Comparison of ENCODE assay signal across 8 cellular contexts in the genomic region with DNA sequence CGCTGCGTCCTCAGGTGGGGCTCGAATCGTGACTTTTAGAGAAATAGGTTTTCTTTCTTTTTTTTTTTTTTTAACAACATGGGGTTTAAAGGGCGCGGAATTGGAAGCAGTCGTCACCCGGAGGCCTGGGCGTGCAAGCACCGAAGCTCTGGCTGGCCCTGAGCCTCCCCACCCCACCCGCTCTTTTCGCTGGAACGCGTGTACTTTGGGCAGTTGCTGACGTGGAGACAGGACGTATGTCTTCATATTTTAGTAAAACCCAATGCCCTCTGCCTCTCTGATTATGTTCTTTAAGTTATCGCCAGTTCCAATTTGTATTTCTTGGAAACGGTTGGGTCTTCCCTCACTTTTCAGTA. TPM values are rescaled to one million over a fixed set of nuclear protein-coding genes. Genes with fewer than 3 reads are reported as not detected.
A peak's percentile ranks its signal among the peaks of the same experiment; 100 is the strongest.
DNase-seq lines count a peak whose midpoint lies in the region; ATAC-seq and TF ChIP-seq lines count a peak whose summit lies in the region.

No MANE protein-coding gene starts in this region.

- H3K9me3 Mint-ChIP-seq in activated T-helper 17 cell treated with anti-CD3 and anti-CD28 coated beads, Interleukin-2, amount 50 U/mL, for 72 hours = no peaks in the 10 kb centered on the region

- peaks cover 21% of the 10 kb centered on the region for H3K36me3 Mint-ChIP-seq in activated T-helper 17 cell treated with anti-CD3 and anti-CD28 coated beads, Interleukin-2, amount 50 U/mL, for 72 hours (ENCODE audit: low read depth)

- H3K36me3 ChIP-seq in ovary = no peaks in the 10 kb centered on the region

- no peaks in the 10 kb centered on the region for H3K9me3 ChIP-seq in ovary

- TF ChIP-seq EP300 in ovary (IDR thresholded peaks at IDR 0.05) = no peak

- peak overlapping the region; percentile 87 to 88 for H3K27ac ChIP-seq in ovary

- no peaks in the 10 kb centered on the region for H3K27me3 Mint-ChIP-seq in activated T-helper 17 cell treated with anti-CD3 and anti-CD28 coated beads, Interleukin-2, amount 50 U/mL, for 72 hours

- peak overlapping the region; percentile 97 for H3K4me3 ChIP-seq in LNCaP clone FGC (ENCODE audit: low read depth, low read length)
- peak overlapping the region; percentile 87 for H3K4me3 ChIP-seq in ovary

- DNase-seq in COLO829 (ENCODE audit: low spot score) (peak; percentile 6), LNCaP clone FGC (ENCODE audit: low read depth) (peak; percentile 4), globus pallidus (ENCODE audit: low spot score) (peak; percentile 31), ovary (peak; percentile 52 to 78 (median 70)), NCI-H1417 (lab: John Stamatoyannopoulos, UW) (no peak)
- DNase-seq in effector CD8-positive, alpha-beta T cell (lab: John Stamatoyannopoulos, UW) = no peak

- H3K4me1 Mint-ChIP-seq in activated T-helper 17 cell treated with anti-CD3 and anti-CD28 coated beads, Interleukin-2, amount 50 U/mL, for 72 hours = peaks cover 8% of the 10 kb centered on the region

- TF ChIP-seq CTCF in LNCaP clone FGC (IDR thresholded peaks at IDR 0.05; ENCODE audit: control insufficient read depth, extremely low read depth, insufficient read depth) (no peak), ovary (IDR thresholded peaks at IDR 0.05) (no peak)

- WGBS in ovary, 3 donors = 0% methylated on average over 18 of the region's 18 CpGs

- peak; percentile 9 for ATAC-seq in GM21390 (IDR thresholded peaks at IDR 0.05; ENCODE audit: unreplicated experiment)
- peak; percentile 44 for ATAC-seq in activated T-helper 17 cell treated with anti-CD3 and anti-CD28 coated beads, Interleukin-2, amount 50 U/mL, for 72 hours (replicated peaks)

- no peak for TF ChIP-seq POLR2A in ovary (IDR thresholded peaks at IDR 0.05)

- intact Hi-C loops in ovary (cut with DNase I) = loop anchor here in 1 of 4 donors (5.0 kb wide), 1 partner anchor 75 kb away; a partner anchor contains a TSS

- peak overlapping the region; percentile 90 for H3K4me3 Mint-ChIP-seq in activated T-helper 17 cell treated with anti-CD3 and anti-CD28 coated beads, Interleukin-2, amount 50 U/mL, for 72 hours

- H3K4me1 ChIP-seq in ovary (ENCODE audit: insufficient read depth) = no peaks in the 10 kb centered on the region

- H3K27me3 ChIP-seq in ovary = no peaks in the 10 kb centered on the region

- H3K27ac Mint-ChIP-seq in activated T-helper 17 cell treated with anti-CD3 and anti-CD28 coated beads, Interleukin-2, amount 50 U/mL, for 72 hours = peak overlapping the region; percentile 97

RNA-seq across cellular contexts. Expression of a gene that starts 0.6 kb away (rescaled TPM):
- total RNA-seq in activated T-helper 17 cell treated with anti-CD3 and anti-CD28 coated beads, Interleukin-2, amount 50 U/mL, for 72 hours = 1 to 10 TPM; 6.2 to 8.2 TPM
- 1 to 10 TPM; 1.0 to 6.1 (median 2.8) TPM for total RNA-seq in ovary
- 1 to 10 TPM; 1.6 to 2.7 TPM for polyA plus RNA-seq in ovary

Comparison
In these comparisons a context has a peak if more than half of its experiments do, and no peak if none do; other contexts are left out.
1. DNase-seq: peak in COLO829 (single experiment), LNCaP clone FGC (single experiment), globus pallidus (single experiment) and ovary (5 of 5); none in NCI-H1417 (0 of 3) and effector CD8-positive, alpha-beta T cell (single experiment).